In genomic region chr15:41989573-41990242, GRCh38 we compare ENCODE assay signal across 1 cellular context.
TF ChIP-seq lines count a peak whose summit lies in the region.

No MANE protein-coding gene starts in this region.

TF ChIP-seq in K562, 482 proteins besides CTCF, POLR2A, EP300 and RAD21 (continued from another document and continues in another):
- TF ChIP-seq E2F5 (CRISPR knock-in tag; IDR thresholded peaks at IDR 0.05) (no peak), YY1 (IDR thresholded peaks at IDR 0.05; ENCODE audit: borderline replicate concordance in 1 of 3, control insufficient read depth in 1 of 3, extremely low read depth in 1 of 3, insufficient read depth in 3 of 3, insufficient read length in 1 of 3, insufficient replicate concordance in 2 of 3, low read depth in 1 of 3, low read length in 2 of 3) (peak in 1 of 3 experiments; percentile 10), NR4A1 (CRISPR knock-in tag; IDR thresholded peaks at IDR 0.05) (no peak), NR4A1 (tag; IDR thresholded peaks at IDR 0.05) (no peak), SMARCA4 (IDR thresholded peaks at IDR 0.05) (no peak), XRCC5 (IDR thresholded peaks at IDR 0.05; ENCODE audit: low read depth, low read length) (peak; percentile 46; the same call in 1 of the 2 replicates), RUNX1 (IDR thresholded peaks at IDR 0.05; ENCODE audit: low read depth) (no peak), MEF2A (IDR thresholded peaks at IDR 0.05; ENCODE audit: control insufficient read depth, low read depth, low read length) (no peak), XRCC3 (IDR thresholded peaks at IDR 0.05) (no peak), ZNF707 (CRISPR knock-in tag; conservative IDR thresholded peaks at IDR 0.05) (no peak), ARID2 (IDR thresholded peaks at IDR 0.05) (peak; percentile 76), ZNF449 (CRISPR knock-in tag; IDR thresholded peaks at IDR 0.05) (no peak), CTCFL (IDR thresholded peaks at IDR 0.05; ENCODE audit: borderline replicate concordance, insufficient read depth, low read depth, low read length, poor library complexity, severe bottlenecking) (no peak), HDAC6 (IDR thresholded peaks at IDR 0.05; ENCODE audit: low read depth, low read length) (no peak), L3MBTL2 (IDR thresholded peaks at IDR 0.05) (no peak), ZFP36 (IDR thresholded peaks at IDR 0.05; ENCODE audit: low read depth, low read length, partially characterized antibody) (no peak), ZNF253 (CRISPR knock-in tag; conservative IDR thresholded peaks at IDR 0.05) (no peak), DEAF1 (CRISPR knock-in tag; IDR thresholded peaks at IDR 0.05) (peak; percentile 90), MYBL2 (IDR thresholded peaks at IDR 0.05; ENCODE audit: low read depth) (no peak), MYBL2 (CRISPR knock-in tag; IDR thresholded peaks at IDR 0.05; ENCODE audit: borderline replicate concordance) (no peak), ZNF586 (CRISPR knock-in tag; conservative IDR thresholded peaks at IDR 0.05) (no peak), ETS2 (tag; IDR thresholded peaks at IDR 0.05; ENCODE audit: borderline replicate concordance, poor library complexity, severe bottlenecking) (no peak), ZBTB17 (CRISPR knock-in tag; IDR thresholded peaks at IDR 0.05) (no peak), MTA3 (IDR thresholded peaks at IDR 0.05; ENCODE audit: borderline replicate concordance) (no peak), CC2D1A (IDR thresholded peaks at IDR 0.05) (peak; percentile 85), PCBP2 (IDR thresholded peaks at IDR 0.05; ENCODE audit: low read depth, low read length, poor library complexity, severe bottlenecking) (no peak), FOXK2 (conservative IDR thresholded peaks at IDR 0.05 in 1 of 2, IDR thresholded peaks at IDR 0.05 in 1 of 2; ENCODE audit: low read depth in 2 of 2) (no peak), HNRNPLL (IDR thresholded peaks at IDR 0.05; ENCODE audit: low read depth, low read length, poor library complexity, severe bottlenecking) (no peak), MTA1 (IDR thresholded peaks at IDR 0.05; ENCODE audit: borderline replicate concordance) (no peak), TARDBP (IDR thresholded peaks at IDR 0.05) (no peak), GABPB1 (CRISPR knock-in tag; IDR thresholded peaks at IDR 0.05) (no peak), ZNF79 (CRISPR knock-in tag; IDR thresholded peaks at IDR 0.05; ENCODE audit: low read depth) (no peak), ZNF780A (CRISPR knock-in tag; IDR thresholded peaks at IDR 0.05) (no peak), MTF1 (CRISPR knock-in tag; IDR thresholded peaks at IDR 0.05; ENCODE audit: borderline replicate concordance) (no peak), JUND (IDR thresholded peaks at IDR 0.05; ENCODE audit: borderline replicate concordance, low read depth, low read length) (0 out of 2 replicates have a peak, but pooled peaks have one; percentile 24), JUND (tag; IDR thresholded peaks at IDR 0.05; ENCODE audit: borderline replicate concordance, low read depth, low read length) (no peak; the same call in 2 of the 3 replicates), MCM5 (IDR thresholded peaks at IDR 0.05; ENCODE audit: low read depth) (no peak), FOXM1 (IDR thresholded peaks at IDR 0.05; ENCODE audit: low read depth) (no peak), FOXM1 (CRISPR knock-in tag; IDR thresholded peaks at IDR 0.05; ENCODE audit: low read depth) (no peak), TBP (optimal IDR thresholded peaks at IDR 0.05; ENCODE audit: low read depth, low read length) (no peak), RHOXF2B (CRISPR knock-in tag; conservative IDR thresholded peaks at IDR 0.05) (no peak), ZNF583 (CRISPR knock-in tag; IDR thresholded peaks at IDR 0.05) (no peak), JUN (IDR thresholded peaks at IDR 0.05; ENCODE audit: borderline replicate concordance, low read depth, low read length) (no peak), JUN (CRISPR knock-in tag; IDR thresholded peaks at IDR 0.05; ENCODE audit: borderline replicate concordance) (no peak), CBFA2T3 (IDR thresholded peaks at IDR 0.05) (no peak), SAFB (IDR thresholded peaks at IDR 0.05; ENCODE audit: borderline replicate concordance, low read depth, low read length) (no peak), SMAD4 (CRISPR knock-in tag; conservative IDR thresholded peaks at IDR 0.05) (no peak), MECOM (CRISPR knock-in tag; IDR thresholded peaks at IDR 0.05) (no peak), RBM14 (IDR thresholded peaks at IDR 0.05; ENCODE audit: borderline replicate concordance, insufficient read depth, low read depth, low read length) (no peak), PML (IDR thresholded peaks at IDR 0.05; ENCODE audit: low read length) (no peak), ZNF23 (CRISPR knock-in tag; IDR thresholded peaks at IDR 0.05) (no peak), LARP7 (IDR thresholded peaks at IDR 0.05) (no peak), E2F3 (CRISPR knock-in tag; IDR thresholded peaks at IDR 0.05) (no peak), NUFIP1 (IDR thresholded peaks at IDR 0.05; ENCODE audit: partially characterized antibody) (no peak), XRCC4 (IDR thresholded peaks at IDR 0.05; ENCODE audit: extremely low read depth, insufficient read depth, insufficient read length) (no peak), KLF6 (CRISPR knock-in tag; IDR thresholded peaks at IDR 0.05; ENCODE audit: borderline replicate concordance) (no peak), C11orf30 (IDR thresholded peaks at IDR 0.05; ENCODE audit: low read depth) (no peak), MXI1 (IDR thresholded peaks at IDR 0.05; ENCODE audit: low read depth, low read length) (no peak), CTBP1 (IDR thresholded peaks at IDR 0.05; ENCODE audit: borderline replicate concordance) (peak; percentile 22; the same call in 1 of the 2 replicates), ZNF384 (IDR thresholded peaks at IDR 0.05; ENCODE audit: low read depth, low read length) (no peak)
- TF ChIP-seq, protein P1, sequence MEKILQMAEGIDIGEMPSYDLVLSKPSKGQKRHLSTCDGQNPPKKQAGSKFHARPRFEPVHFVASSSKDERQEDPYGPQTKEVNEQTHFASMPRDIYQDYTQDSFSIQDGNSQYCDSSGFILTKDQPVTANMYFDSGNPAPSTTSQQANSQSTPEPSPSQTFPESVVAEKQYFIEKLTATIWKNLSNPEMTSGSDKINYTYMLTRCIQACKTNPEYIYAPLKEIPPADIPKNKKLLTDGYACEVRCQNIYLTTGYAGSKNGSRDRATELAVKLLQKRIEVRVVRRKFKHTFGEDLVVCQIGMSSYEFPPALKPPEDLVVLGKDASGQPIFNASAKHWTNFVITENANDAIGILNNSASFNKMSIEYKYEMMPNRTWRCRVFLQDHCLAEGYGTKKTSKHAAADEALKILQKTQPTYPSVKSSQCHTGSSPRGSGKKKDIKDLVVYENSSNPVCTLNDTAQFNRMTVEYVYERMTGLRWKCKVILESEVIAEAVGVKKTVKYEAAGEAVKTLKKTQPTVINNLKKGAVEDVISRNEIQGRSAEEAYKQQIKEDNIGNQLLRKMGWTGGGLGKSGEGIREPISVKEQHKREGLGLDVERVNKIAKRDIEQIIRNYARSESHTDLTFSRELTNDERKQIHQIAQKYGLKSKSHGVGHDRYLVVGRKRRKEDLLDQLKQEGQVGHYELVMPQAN (IDR thresholded peaks at IDR 0.05; ENCODE audit: borderline replicate concordance) = no peak
- TF ChIP-seq, protein P2, sequence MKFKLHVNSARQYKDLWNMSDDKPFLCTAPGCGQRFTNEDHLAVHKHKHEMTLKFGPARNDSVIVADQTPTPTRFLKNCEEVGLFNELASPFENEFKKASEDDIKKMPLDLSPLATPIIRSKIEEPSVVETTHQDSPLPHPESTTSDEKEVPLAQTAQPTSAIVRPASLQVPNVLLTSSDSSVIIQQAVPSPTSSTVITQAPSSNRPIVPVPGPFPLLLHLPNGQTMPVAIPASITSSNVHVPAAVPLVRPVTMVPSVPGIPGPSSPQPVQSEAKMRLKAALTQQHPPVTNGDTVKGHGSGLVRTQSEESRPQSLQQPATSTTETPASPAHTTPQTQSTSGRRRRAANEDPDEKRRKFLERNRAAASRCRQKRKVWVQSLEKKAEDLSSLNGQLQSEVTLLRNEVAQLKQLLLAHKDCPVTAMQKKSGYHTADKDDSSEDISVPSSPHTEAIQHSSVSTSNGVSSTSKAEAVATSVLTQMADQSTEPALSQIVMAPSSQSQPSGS (CRISPR knock-in tag; IDR thresholded peaks at IDR 0.05) = no peak
- TF ChIP-seq, protein P3, sequence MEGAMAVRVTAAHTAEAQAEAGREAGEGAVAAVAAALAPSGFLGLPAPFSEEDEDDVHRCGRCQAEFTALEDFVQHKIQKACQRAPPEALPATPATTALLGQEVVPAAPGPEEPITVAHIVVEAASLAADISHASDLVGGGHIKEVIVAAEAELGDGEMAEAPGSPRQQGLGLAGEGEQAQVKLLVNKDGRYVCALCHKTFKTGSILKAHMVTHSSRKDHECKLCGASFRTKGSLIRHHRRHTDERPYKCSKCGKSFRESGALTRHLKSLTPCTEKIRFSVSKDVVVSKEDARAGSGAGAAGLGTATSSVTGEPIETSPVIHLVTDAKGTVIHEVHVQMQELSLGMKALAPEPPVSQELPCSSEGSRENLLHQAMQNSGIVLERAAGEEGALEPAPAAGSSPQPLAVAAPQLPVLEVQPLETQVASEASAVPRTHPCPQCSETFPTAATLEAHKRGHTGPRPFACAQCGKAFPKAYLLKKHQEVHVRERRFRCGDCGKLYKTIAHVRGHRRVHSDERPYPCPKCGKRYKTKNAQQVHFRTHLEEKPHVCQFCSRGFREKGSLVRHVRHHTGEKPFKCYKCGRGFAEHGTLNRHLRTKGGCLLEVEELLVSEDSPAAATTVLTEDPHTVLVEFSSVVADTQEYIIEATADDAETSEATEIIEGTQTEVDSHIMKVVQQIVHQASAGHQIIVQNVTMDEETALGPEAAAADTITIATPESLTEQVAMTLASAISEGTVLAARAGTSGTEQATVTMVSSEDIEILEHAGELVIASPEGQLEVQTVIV (CRISPR knock-in tag; IDR thresholded peaks at IDR 0.05; ENCODE audit: borderline replicate concordance) = no peak
- TF ChIP-seq, protein P4, sequence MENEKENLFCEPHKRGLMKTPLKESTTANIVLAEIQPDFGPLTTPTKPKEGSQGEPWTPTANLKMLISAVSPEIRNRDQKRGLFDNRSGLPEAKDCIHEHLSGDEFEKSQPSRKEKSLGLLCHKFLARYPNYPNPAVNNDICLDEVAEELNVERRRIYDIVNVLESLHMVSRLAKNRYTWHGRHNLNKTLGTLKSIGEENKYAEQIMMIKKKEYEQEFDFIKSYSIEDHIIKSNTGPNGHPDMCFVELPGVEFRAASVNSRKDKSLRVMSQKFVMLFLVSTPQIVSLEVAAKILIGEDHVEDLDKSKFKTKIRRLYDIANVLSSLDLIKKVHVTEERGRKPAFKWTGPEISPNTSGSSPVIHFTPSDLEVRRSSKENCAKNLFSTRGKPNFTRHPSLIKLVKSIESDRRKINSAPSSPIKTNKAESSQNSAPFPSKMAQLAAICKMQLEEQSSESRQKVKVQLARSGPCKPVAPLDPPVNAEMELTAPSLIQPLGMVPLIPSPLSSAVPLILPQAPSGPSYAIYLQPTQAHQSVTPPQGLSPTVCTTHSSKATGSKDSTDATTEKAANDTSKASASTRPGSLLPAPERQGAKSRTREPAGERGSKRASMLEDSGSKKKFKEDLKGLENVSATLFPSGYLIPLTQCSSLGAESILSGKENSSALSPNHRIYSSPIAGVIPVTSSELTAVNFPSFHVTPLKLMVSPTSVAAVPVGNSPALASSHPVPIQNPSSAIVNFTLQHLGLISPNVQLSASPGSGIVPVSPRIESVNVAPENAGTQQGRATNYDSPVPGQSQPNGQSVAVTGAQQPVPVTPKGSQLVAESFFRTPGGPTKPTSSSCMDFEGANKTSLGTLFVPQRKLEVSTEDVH (IDR thresholded peaks at IDR 0.05; ENCODE audit: low read depth, partially characterized antibody) = no peak
